17 cellular contexts compared by ENCODE assay signal in genomic region chr20:57605878-57606277, GRCh38. TPM values are rescaled to one million over a fixed set of nuclear protein-coding genes. Genes with fewer than 3 reads are reported as not detected.
DNase-seq lines count a peak whose midpoint lies in the region; ATAC-seq and FAIRE-seq lines count a peak whose summit lies in the region.
"Had no signal": no experiment of that assay in that cellular context is flagged by ENCODE, and none has a peak within 500 bp of the region (broad histone marks: within the 10 kb centered on the region; RNA-seq: fewer than 3 reads in every experiment).

No MANE protein-coding gene starts in this region.

- FAIRE-seq in HTR-8/SVneo (lab: Jason Lieb, UNC), result peak; percentile 52
- FAIRE-seq: GM12891 had no signal

- ATAC-seq in activated naive CD8-positive, alpha-beta T cell treated with anti-CD3 and anti-CD28 coated beads, Interleukin-2, amount 50 U/mL, for 24 hours, result no peak
- peak; percentile 20 for ATAC-seq in effector memory CD8-positive, alpha-beta T cell (replicated peaks)
- ATAC-seq in stimulated activated memory B cell treated with anti-CD40 and anti-IgM and Interleukin-4, amounts not matched to agents 10 μg/mL and 1 μg/mL and 100 μg/mL, for 72 hours, result no peak
- no peak for ATAC-seq in HG02571 (IDR thresholded peaks at IDR 0.05; ENCODE audit: unreplicated experiment)

- no peaks in the 10 kb centered on the region for H3K27me3 Mint-ChIP-seq in activated naive CD8-positive, alpha-beta T cell treated with anti-CD3 and anti-CD28 coated beads for 36 hours
- H3K27me3 Mint-ChIP-seq in activated naive CD8-positive, alpha-beta T cell treated with anti-CD3 and anti-CD28 coated beads, Interleukin-2, amount 50 U/mL, for 24 hours, result no peaks in the 10 kb centered on the region
- no peaks in the 10 kb centered on the region for H3K27me3 Mint-ChIP-seq in effector memory CD8-positive, alpha-beta T cell
- peaks cover 8% of the 10 kb centered on the region for H3K27me3 Mint-ChIP-seq in stimulated activated memory B cell treated with anti-CD40 and anti-IgM and Interleukin-4, amounts not matched to agents 10 μg/mL and 1 μg/mL and 100 μg/mL, for 72 hours

- no peaks in the 10 kb centered on the region for H3K9me3 Mint-ChIP-seq in activated naive CD8-positive, alpha-beta T cell treated with anti-CD3 and anti-CD28 coated beads for 36 hours
- H3K9me3 Mint-ChIP-seq in activated naive CD8-positive, alpha-beta T cell treated with anti-CD3 and anti-CD28 coated beads, Interleukin-2, amount 50 U/mL, for 24 hours, result no peaks in the 10 kb centered on the region
- H3K9me3 Mint-ChIP-seq in effector memory CD8-positive, alpha-beta T cell, result no peaks in the 10 kb centered on the region
- H3K9me3 Mint-ChIP-seq in stimulated activated memory B cell treated with anti-CD40 and anti-IgM and Interleukin-4, amounts not matched to agents 10 μg/mL and 1 μg/mL and 100 μg/mL, for 72 hours, result no peaks in the 10 kb centered on the region

- peaks cover 5% of the 10 kb centered on the region for H3K4me1 Mint-ChIP-seq in activated naive CD8-positive, alpha-beta T cell treated with anti-CD3 and anti-CD28 coated beads for 36 hours
- H3K4me1 Mint-ChIP-seq in activated naive CD8-positive, alpha-beta T cell treated with anti-CD3 and anti-CD28 coated beads, Interleukin-2, amount 50 U/mL, for 24 hours, result peaks cover 15% of the 10 kb centered on the region
- H3K4me1 Mint-ChIP-seq in effector memory CD8-positive, alpha-beta T cell (ENCODE audit: low read depth in 2 of 2), result peaks cover 33 to 36% of the 10 kb centered on the region in 2 donors
- H3K4me1 Mint-ChIP-seq in stimulated activated memory B cell treated with anti-CD40 and anti-IgM and Interleukin-4, amounts not matched to agents 10 μg/mL and 1 μg/mL and 100 μg/mL, for 72 hours, result peaks cover 37% of the 10 kb centered on the region

- H3K4me3 Mint-ChIP-seq in activated naive CD8-positive, alpha-beta T cell treated with anti-CD3 and anti-CD28 coated beads for 36 hours, result no peak overlapping the region
- no peak overlapping the region for H3K4me3 Mint-ChIP-seq in activated naive CD8-positive, alpha-beta T cell treated with anti-CD3 and anti-CD28 coated beads, Interleukin-2, amount 50 U/mL, for 24 hours
- peak overlapping the region; percentile 57 to 69 for H3K4me3 Mint-ChIP-seq in effector memory CD8-positive, alpha-beta T cell
- H3K4me3 Mint-ChIP-seq in stimulated activated memory B cell treated with anti-CD40 and anti-IgM and Interleukin-4, amounts not matched to agents 10 μg/mL and 1 μg/mL and 100 μg/mL, for 72 hours, result no peak overlapping the region

- DNase-seq in activated naive CD8-positive, alpha-beta T cell treated with anti-CD3 and anti-CD28 coated beads for 36 hours, result no peak
- DNase-seq in activated naive CD8-positive, alpha-beta T cell treated with anti-CD3 and anti-CD28 coated beads, Interleukin-2, amount 50 U/mL, for 24 hours, result no peak
- DNase-seq in HTR-8/SVneo (ENCODE audit: insufficient read length, low spot score) (no peak), NCI-H446 treated with DMSO at 0.1 percent for 48 hours (lab: John Stamatoyannopoulos, UW) (no peak), RKO (ENCODE audit: low spot score) (no peak)
- DNase-seq in effector memory CD8-positive, alpha-beta T cell, result no peak
- DNase-seq: 8988T, Calu3, GF-D8, KBM-7, MV-4-11, NCI-H1694 treated with DMSO at 0.1 percent for 48 hours, NCI-H524, PC-9 had no signal

- peak overlapping the region; percentile 30 for H3K27ac Mint-ChIP-seq in activated naive CD8-positive, alpha-beta T cell treated with anti-CD3 and anti-CD28 coated beads for 36 hours
- H3K27ac Mint-ChIP-seq in activated naive CD8-positive, alpha-beta T cell treated with anti-CD3 and anti-CD28 coated beads, Interleukin-2, amount 50 U/mL, for 24 hours, result no peak overlapping the region
- H3K27ac Mint-ChIP-seq in effector memory CD8-positive, alpha-beta T cell, result peak overlapping the region; percentile 97 to 99
- peak overlapping the region; percentile 20 for H3K27ac Mint-ChIP-seq in stimulated activated memory B cell treated with anti-CD40 and anti-IgM and Interleukin-4, amounts not matched to agents 10 μg/mL and 1 μg/mL and 100 μg/mL, for 72 hours

- H3K36me3 Mint-ChIP-seq in activated naive CD8-positive, alpha-beta T cell treated with anti-CD3 and anti-CD28 coated beads for 36 hours, result peaks cover 2% of the 10 kb centered on the region
- peaks cover 1% of the 10 kb centered on the region for H3K36me3 Mint-ChIP-seq in activated naive CD8-positive, alpha-beta T cell treated with anti-CD3 and anti-CD28 coated beads, Interleukin-2, amount 50 U/mL, for 24 hours (ENCODE audit: low read depth)
- peaks cover 40% of the 10 kb centered on the region for H3K36me3 Mint-ChIP-seq in effector memory CD8-positive, alpha-beta T cell (ENCODE audit: insufficient read depth)
- peaks cover 30% of the 10 kb centered on the region for H3K36me3 Mint-ChIP-seq in stimulated activated memory B cell treated with anti-CD40 and anti-IgM and Interleukin-4, amounts not matched to agents 10 μg/mL and 1 μg/mL and 100 μg/mL, for 72 hours

RNA-seq across cellular contexts. Expression of gene ZBP1, which starts 14.3 kb away (rescaled TPM):
- 1 to 10 TPM in 1 of 2 experiments, under 1 TPM in 1; 0.68 to 1.2 TPM for total RNA-seq in activated naive CD8-positive, alpha-beta T cell treated with anti-CD3 and anti-CD28 coated beads for 36 hours
- total RNA-seq: PC-9 had no signal

RNA-seq across cellular contexts. Expression of gene PCK1, which starts 45.0 kb away (rescaled TPM):
- not detected for total RNA-seq in activated naive CD8-positive, alpha-beta T cell treated with anti-CD3 and anti-CD28 coated beads for 36 hours
- total RNA-seq: PC-9 had no signal

Comparison
In these comparisons a context has a peak if more than half of its experiments do, and no peak if none do; other contexts are left out.
1. H3K4me3 Mint-ChIP-seq: peak in effector memory CD8-positive, alpha-beta T cell (2 of 2); none in activated naive CD8-positive, alpha-beta T cell treated with anti-CD3 and anti-CD28 coated beads for 36 hours (single experiment), activated naive CD8-positive, alpha-beta T cell treated with anti-CD3 and anti-CD28 coated beads, Interleukin-2, amount 50 U/mL, for 24 hours (single experiment) and stimulated activated memory B cell treated with anti-CD40 and anti-IgM and Interleukin-4, amounts not matched to agents 10 μg/mL and 1 μg/mL and 100 μg/mL, for 72 hours (single experiment).